24 cellular contexts compared by ENCODE assay signal in the genomic region with DNA sequence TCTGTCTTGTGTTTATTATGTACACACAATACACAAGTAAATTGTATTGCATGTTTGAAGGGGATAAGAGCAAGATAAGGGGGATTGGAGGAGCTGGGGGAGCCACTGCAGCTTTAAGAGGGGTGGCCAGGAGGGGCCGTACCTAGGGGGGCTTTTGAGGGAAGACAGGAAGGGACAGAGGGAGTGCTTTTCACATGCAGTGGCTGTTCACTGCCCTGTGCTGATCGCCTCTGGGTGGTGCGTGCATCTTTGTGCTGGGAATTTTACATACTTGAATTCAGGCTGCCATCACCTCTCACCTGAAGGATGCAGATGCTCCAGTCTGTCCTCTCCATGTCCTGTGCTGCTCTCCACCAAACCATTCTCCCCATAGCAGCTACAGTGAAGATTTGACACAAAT.
"Had no signal": no experiment of that assay in that cellular context is flagged by ENCODE, and none has a peak within 500 bp of the region (broad histone marks: within the 10 kb centered on the region; RNA-seq: fewer than 3 reads in every experiment).

No MANE protein-coding gene starts in this region.

- H3K36me3 ChIP-seq: brain microvascular endothelial cell, cardiac muscle cell, Peyer's patch, SJCRH30 had no signal

- H3K4me1 Mint-ChIP-seq: activated naive CD8-positive, alpha-beta T cell treated with anti-CD3 and anti-CD28 coated beads, Interleukin-2, amount 50 U/mL, for 24 hours had no signal

- H3K4me3 Mint-ChIP-seq: activated CD8-positive, alpha-beta T cell treated with anti-CD3 and anti-CD28 coated beads, Interleukin-2, amount 10 ng/mL, durations not matched to agents 7 days and 5 days; activated naive CD8-positive, alpha-beta T cell treated with anti-CD3 and anti-CD28 coated beads, Interleukin-2, amount 50 U/mL, for 24 hours had no signal

- H3K27ac ChIP-seq: brain microvascular endothelial cell, cardiac muscle cell, Peyer's patch, RWPE1, SJCRH30 had no signal

- H3K27ac Mint-ChIP-seq: activated CD8-positive, alpha-beta T cell treated with anti-CD3 and anti-CD28 coated beads, Interleukin-2, amount 10 ng/mL, durations not matched to agents 7 days and 5 days; activated naive CD4-positive, alpha-beta T cell treated with anti-CD3 and anti-CD28 coated beads, Interleukin-2, amount 50 U/mL, for 72 hours; activated naive CD8-positive, alpha-beta T cell treated with anti-CD3 and anti-CD28 coated beads, Interleukin-2, amount 50 U/mL, for 24 hours had no signal

- H3K4me3 ChIP-seq: cardiac muscle cell, Peyer's patch, SJCRH30 had no signal

- ATAC-seq: activated CD4-positive, CD25-positive, alpha-beta regulatory T cell treated with anti-CD3 and anti-CD28 coated beads, Interleukin-2, amount 50 U/mL, for 24 hours; activated CD8-positive, alpha-beta T cell treated with anti-CD3 and anti-CD28 coated beads, Interleukin-2, amount 10 ng/mL, durations not matched to agents 7 days and 5 days; activated naive CD4-positive, alpha-beta T cell treated with anti-CD3 and anti-CD28 coated beads, Interleukin-2, amount 50 U/mL, for 72 hours; SK-N-SH treated with all-trans-retinoic acid at 6 μM for 48 hours had no signal

- H3K27me3 ChIP-seq: brain microvascular endothelial cell, cardiac muscle cell, Peyer's patch, SJCRH30 had no signal

- H3K36me3 Mint-ChIP-seq: activated naive CD4-positive, alpha-beta T cell treated with anti-CD3 and anti-CD28 coated beads, Interleukin-2, amount 50 U/mL, for 72 hours had no signal

- DNase-seq: activated CD4-positive, alpha-beta T cell treated with anti-CD3 and anti-CD28 coated beads for 4 hours; activated CD4-positive, alpha-beta T cell treated with anti-CD3 and anti-CD28 coated beads, Interleukin-2, amount 50 U/mL, for 4 hours; activated CD8-positive, alpha-beta memory T cell treated with anti-CD3 and anti-CD28 coated beads, Interleukin-2, amount 50 U/mL, for 48 hours; activated CD8-positive, alpha-beta T cell treated with anti-CD3 and anti-CD28 coated beads, Interleukin-2, amount 10 ng/mL, durations not matched to agents 7 days and 5 days; activated naive CD8-positive, alpha-beta T cell treated with anti-CD3 and anti-CD28 coated beads, Interleukin-2, amount 50 U/mL, for 24 hours; activated T-cell treated with anti-CD3 and anti-CD28 coated beads, Interleukin-2, amount 50 U/mL, for 1 hour; amniotic stem cell; brain microvascular endothelial cell; cerebellar nuclear complex; KG1; MV-4-11; NCI-H1417 treated with DMSO at 0.1 percent for 48 hours; NCI-H2029; NCI-H2107; NCI-H226; NCI-H526 treated with DMSO at 0.1 percent for 48 hours; Peyer's patch; Right ventricle myocardium superior had no signal

- H3K9me3 Mint-ChIP-seq: activated naive CD4-positive, alpha-beta T cell treated with anti-CD3 and anti-CD28 coated beads, Interleukin-2, amount 50 U/mL, for 72 hours; activated naive CD8-positive, alpha-beta T cell treated with anti-CD3 and anti-CD28 coated beads, Interleukin-2, amount 50 U/mL, for 24 hours had no signal
